Comparison of ENCODE assay signal across 28 cellular contexts in genomic region chr6:3016473-3017280, GRCh38.
"Had no signal": no experiment of that assay in that cellular context is flagged by ENCODE, and none has a peak within 500 bp of the region (broad histone marks: within the 10 kb centered on the region; RNA-seq: fewer than 3 reads in every experiment).

No MANE protein-coding gene starts in this region.

- H3K27ac ChIP-seq: colonic mucosa, epithelial cell of prostate, left lung, ovary, skin epidermis, testis, tibial artery, upper lobe of right lung, uterus had no signal

- H3K36me3 ChIP-seq: colonic mucosa, ovary, uterus had no signal

- H3K4me1 ChIP-seq: colonic mucosa, testis, tibial artery, upper lobe of right lung, uterus had no signal

- DNase-seq: colonic mucosa; effector CD8-positive, alpha-beta T cell; foreskin fibroblast; gastrocnemius medialis; left lung; mesenchymal stem cell; mucosa of descending colon; naive B cell; ovary; right cardiac atrium; spleen; stimulated activated CD4-positive, alpha-beta T cell treated with anti-CD3 and anti-CD28 coated beads, Interleukin-4, amount 100 ng/mL, for 4 hours; stimulated activated naive CD8-positive, alpha-beta T cell treated with anti-CD3 and anti-CD28 coated beads, Interleukin-15, Interleukin-2, amounts not matched to agents 100 U/mL and 50 U/mL, for 24 hours; substantia nigra; testis; tibial artery; upper lobe of right lung; uterus had no signal

- H3K27me3 Mint-ChIP-seq: dendritic cell treated with granulocyte-macrophage colony-stimulating factor and Interleukin-4, amounts not matched to agents 40 ng/mL and 50 ng/mL, for 4 days; naive B cell; natural killer cell treated with Interleukin-12 subunit alpha and Interleukin-12 subunit beta and Interleukin-15 and Interleukin-18, amount 100 ng/mL, for 72 hours; stimulated activated memory B cell treated with anti-CD40 and anti-IgM and Interleukin-4, amounts not matched to agents 10 μg/mL and 1 μg/mL and 100 μg/mL, for 72 hours had no signal

- H3K9me3 ChIP-seq: colonic mucosa, gastrocnemius medialis, ovary, psoas muscle, testis, tibial artery, uterus had no signal

- H3K4me1 Mint-ChIP-seq: endodermal cell; mesothelial cell of epicardium; naive B cell; stimulated activated memory B cell treated with anti-CD40 and anti-IgM and Interleukin-4, amounts not matched to agents 10 μg/mL and 1 μg/mL and 100 μg/mL, for 72 hours had no signal

- H3K27ac Mint-ChIP-seq: dendritic cell treated with granulocyte-macrophage colony-stimulating factor and Interleukin-4, amounts not matched to agents 40 ng/mL and 50 ng/mL, for 4 days; endodermal cell; mesothelial cell of epicardium; natural killer cell treated with Interleukin-12 subunit alpha and Interleukin-12 subunit beta and Interleukin-15 and Interleukin-18, amount 100 ng/mL, for 72 hours; stimulated activated memory B cell treated with anti-CD40 and anti-IgM and Interleukin-4, amounts not matched to agents 10 μg/mL and 1 μg/mL and 100 μg/mL, for 72 hours had no signal

- H3K27me3 ChIP-seq: colonic mucosa, gastrocnemius medialis, left lung, ovary, spleen, testis, tibial artery, upper lobe of right lung, uterus had no signal

- H3K9me3 Mint-ChIP-seq: natural killer cell treated with Interleukin-12 subunit alpha and Interleukin-12 subunit beta and Interleukin-15 and Interleukin-18, amount 100 ng/mL, for 72 hours had no signal

- ATAC-seq: esophagus mucosa; gastrocnemius medialis; left lung; mucosa of descending colon; natural killer cell treated with Interleukin-12 subunit alpha and Interleukin-12 subunit beta and Interleukin-15 and Interleukin-18, amount 100 ng/mL, for 72 hours; right cardiac atrium; stimulated activated memory B cell treated with anti-CD40 and anti-IgM and Interleukin-4, amounts not matched to agents 10 μg/mL and 1 μg/mL and 100 μg/mL, for 72 hours; stimulated activated naive CD8-positive, alpha-beta T cell treated with anti-CD3 and anti-CD28 coated beads, Interleukin-15, Interleukin-2, amounts not matched to agents 100 U/mL and 50 U/mL, for 24 hours had no signal

- H3K4me3 ChIP-seq: colonic mucosa, gastrocnemius medialis, left lung, mucosa of descending colon, ovary, psoas muscle, skin epidermis, spleen, testis, tibial artery, upper lobe of right lung, uterus had no signal

- H3K4me3 Mint-ChIP-seq: dendritic cell treated with granulocyte-macrophage colony-stimulating factor and Interleukin-4, amounts not matched to agents 40 ng/mL and 50 ng/mL, for 4 days; endodermal cell; mesothelial cell of epicardium; naive B cell; natural killer cell treated with Interleukin-12 subunit alpha and Interleukin-12 subunit beta and Interleukin-15 and Interleukin-18, amount 100 ng/mL, for 72 hours; neural crest cell; stimulated activated memory B cell treated with anti-CD40 and anti-IgM and Interleukin-4, amounts not matched to agents 10 μg/mL and 1 μg/mL and 100 μg/mL, for 72 hours had no signal
